Comparison of ENCODE assay signal across 26 cellular contexts in the genomic region with DNA sequence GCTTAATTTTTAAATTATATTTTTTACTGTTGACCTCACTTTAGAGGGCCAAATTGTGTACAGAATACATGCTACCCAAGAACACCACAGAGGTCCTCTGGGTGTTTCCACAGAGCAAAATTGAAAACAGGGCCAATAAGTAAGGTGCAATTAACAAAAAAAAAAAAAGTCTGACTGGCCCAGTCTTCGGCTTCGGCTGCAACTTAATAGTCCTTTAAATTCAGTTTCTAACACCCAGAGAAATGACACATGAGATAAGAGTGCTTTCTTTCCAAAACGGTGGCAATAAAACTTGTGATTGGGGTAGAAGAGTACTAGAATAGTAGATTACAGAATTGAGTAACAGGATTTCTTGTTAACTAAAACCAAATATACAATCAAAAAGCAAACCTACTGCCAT.
DNase-seq lines count a peak whose midpoint lies in the region; ATAC-seq, FAIRE-seq and TF ChIP-seq lines count a peak whose summit lies in the region.
"Had no signal": no experiment of that assay in that cellular context is flagged by ENCODE, and none has a peak within 500 bp of the region (broad histone marks: within the 10 kb centered on the region; RNA-seq: fewer than 3 reads in every experiment).

No MANE protein-coding gene starts in this region.

- peaks cover 47 to 87% (median 83%) of the 10 kb centered on the region in 3 donors for H3K4me1 Mint-ChIP-seq in CD8-positive, alpha-beta memory T cell
- H3K4me1 Mint-ChIP-seq in activated B cell treated with CpG ODN at 0.5 μM for 24 hours (peaks cover 78% of the 10 kb centered on the region), naive B cell (peaks cover 46 to 79% (median 77%) of the 10 kb centered on the region in 3 donors)

- H3K4me3 Mint-ChIP-seq in CD8-positive, alpha-beta memory T cell = peak overlapping the region in 1 of 7 donors; percentile 6
- H3K4me3 Mint-ChIP-seq in activated B cell treated with CpG ODN at 0.5 μM for 24 hours (peak overlapping the region; percentile 9), naive B cell (peak overlapping the region in 2 of 8 donors; percentile 35 to 67)

- H3K79me1 ChIP-seq in mesendoderm (ENCODE audit: low read length) = peaks cover 10% of the 10 kb centered on the region

- H3K4me3 ChIP-seq in CD8-positive, alpha-beta memory T cell (ENCODE audit: low read length) = no peak overlapping the region
- H3K4me3 ChIP-seq in HEK293 (ENCODE audit: low read depth, low read length) (no peak overlapping the region), coronary artery (no peak overlapping the region), small intestine (ENCODE audit: low read depth in 1 of 2, low read length in 2 of 2) (no peak overlapping the region), mesendoderm (ENCODE audit: low read length) (no peak overlapping the region)
- H3K4me3 ChIP-seq: adrenal gland, psoas muscle, skin epidermis, upper lobe of left lung had no signal

- DNase-seq in CD8-positive, alpha-beta memory T cell = no peak
- no peak for DNase-seq in activated B cell treated with CpG ODN at 0.5 μM for 24 hours
- DNase-seq in naive B cell = no peak
- no peak for DNase-seq in coronary artery (ENCODE audit: low spot score)
- DNase-seq in small intestine = no peak
- DNase-seq in mesendoderm = no peak
- DNase-seq in NCI-H2107 treated with DMSO at 0.1 percent for 48 hours (lab: John Stamatoyannopoulos, UW; ENCODE audit: unreplicated experiment) = no peak
- DNase-seq: activated CD4-positive, alpha-beta T cell treated with anti-CD3 and anti-CD28 coated beads for 48 hours; activated effector memory CD4-positive, alpha-beta T cell treated with anti-CD3 and anti-CD28 coated beads, Interleukin-2, amount 50 U/mL, for 16 hours; adrenal gland; DMS79; foreskin keratinocyte; hippocampal formation; Kasumi-1; NCI-H1105; NCI-H2081; NCI-H510A; psoas muscle; stimulated activated CD4-positive, alpha-beta T cell treated with anti-CD3 and anti-CD28 coated beads, Interleukin-2, amount 100 ng/mL, for 48 hours; SW 1271; upper lobe of left lung had no signal

- H3K27ac ChIP-seq in CD8-positive, alpha-beta memory T cell (ENCODE audit: low read depth, low read length) = peak overlapping the region; percentile 30
- no peak overlapping the region for H3K27ac ChIP-seq in HEK293 (ENCODE audit: extremely low read depth, low read depth, low read length)
- H3K27ac ChIP-seq in coronary artery = no peak overlapping the region
- H3K27ac ChIP-seq in small intestine (ENCODE audit: low read depth in 1 of 2, low read length in 1 of 2) = no peak overlapping the region
- no peak overlapping the region for H3K27ac ChIP-seq in mesendoderm (ENCODE audit: low read depth, low read length)
- H3K27ac ChIP-seq: adrenal gland, foreskin keratinocyte, psoas muscle, RWPE1, upper lobe of left lung had no signal

- no peak overlapping the region for H2BK15ac ChIP-seq in mesendoderm (replicated peaks; ENCODE audit: low read depth)

- WGBS in small intestine, 3 donors = 13 to 36% (median 19%) methylated on average over 3 of the region's 3 CpGs
- no CpG with 5 or more reads among the region's 3 CpGs for WGBS in mesendoderm (ENCODE audit: extremely low coverage, insufficient coverage, low lambda C conversion rate)

- no peak overlapping the region for H3K9ac ChIP-seq in mesendoderm (ENCODE audit: low read length)

- peaks cover 24% of the 10 kb centered on the region for H3K4me1 ChIP-seq in CD8-positive, alpha-beta memory T cell (ENCODE audit: insufficient read depth, low read length)
- H3K4me1 ChIP-seq in HEK293 (ENCODE audit: control insufficient read depth, insufficient read depth, low read length) (peaks cover 8% of the 10 kb centered on the region; the same call in 1 of the 2 replicates), small intestine (ENCODE audit: control insufficient read depth in 2 of 2, insufficient read depth in 1 of 2, low read depth in 1 of 2, low read length in 1 of 2) (peaks cover 0 to 17% of the 10 kb centered on the region in 2 donors), mesendoderm (ENCODE audit: control insufficient read depth, low read depth, low read length) (no peaks in the 10 kb centered on the region)

- ATAC-seq in activated B cell treated with CpG ODN at 0.5 μM for 24 hours (ENCODE audit: low read depth) = no peak
- no peak for ATAC-seq in naive B cell (ENCODE audit: low read depth in 2 of 2)
- ATAC-seq: foreskin keratinocyte had no signal

- no peak overlapping the region for H3K4me2 ChIP-seq in mesendoderm (ENCODE audit: low read length)

- no peaks in the 10 kb centered on the region for H3K27me3 ChIP-seq in CD8-positive, alpha-beta memory T cell (ENCODE audit: insufficient read depth, low read length, poor library complexity, severe bottlenecking)
- H3K27me3 ChIP-seq in small intestine (ENCODE audit: control insufficient read depth in 2 of 2, insufficient read depth in 2 of 2, low read length in 2 of 2) = no peaks in the 10 kb centered on the region
- H3K27me3 ChIP-seq in mesendoderm (ENCODE audit: insufficient read depth, low read length, poor library complexity) = no peaks in the 10 kb centered on the region
- H3K27me3 ChIP-seq: adrenal gland, foreskin keratinocyte, upper lobe of left lung had no signal

- no peak overlapping the region for H2BK120ac ChIP-seq in mesendoderm (ENCODE audit: low read depth, low read length)

- no peak overlapping the region for H2BK5ac ChIP-seq in mesendoderm (ENCODE audit: low read length)

- no peak overlapping the region for H2AK5ac ChIP-seq in mesendoderm (ENCODE audit: low read length)

- no peak overlapping the region for H4K8ac ChIP-seq in mesendoderm (ENCODE audit: low read depth, low read length)

- no peak overlapping the region for H3K4ac ChIP-seq in mesendoderm (ENCODE audit: low read depth, low read length)

- CTCF ChIA-PET in CD8-positive, alpha-beta memory T cell (lab: Charles Lee) = interaction anchor here (0.6 kb wide), 1 partner anchor 82 kb away, joined by 3 read pairs; no protein-coding TSS in a partner anchor
- CTCF ChIA-PET in HEK293 (lab: Yijun Ruan, JAX) (interaction anchor here (0.5 to 1.4 kb wide), 3 partner anchors 9 to 292 kb away, joined by 3 read pairs; no protein-coding TSS in a partner anchor), activated B cell treated with CpG ODN at 0.5 μM for 24 hours (lab: Charles Lee) (interaction anchor here (1.2 kb wide), 1 partner anchor 40 kb away, joined by 5 read pairs; no protein-coding TSS in a partner anchor)

- no peak overlapping the region for H3K23ac ChIP-seq in mesendoderm (ENCODE audit: low read length)

- peaks cover 53% of the 10 kb centered on the region for H3K79me2 ChIP-seq in mesendoderm (ENCODE audit: control insufficient read depth, insufficient read depth, low read length)

- no peak overlapping the region for H4K5ac ChIP-seq in mesendoderm (ENCODE audit: low read length)

- H3K9me3 ChIP-seq in CD8-positive, alpha-beta memory T cell (ENCODE audit: low read length) = no peaks in the 10 kb centered on the region
- no peaks in the 10 kb centered on the region for H3K9me3 ChIP-seq in HEK293 (ENCODE audit: control insufficient read depth, insufficient read depth, low read depth, low read length)
- H3K9me3 ChIP-seq in small intestine (ENCODE audit: control insufficient read depth, low read depth) = no peaks in the 10 kb centered on the region
- H3K9me3 ChIP-seq: adrenal gland, psoas muscle, upper lobe of left lung had no signal

- no peaks in the 10 kb centered on the region for H3K9me3 Mint-ChIP-seq in CD8-positive, alpha-beta memory T cell
- H3K9me3 Mint-ChIP-seq in activated B cell treated with CpG ODN at 0.5 μM for 24 hours (no peaks in the 10 kb centered on the region), naive B cell (no peaks in the 10 kb centered on the region)

- H3K27me3 Mint-ChIP-seq in CD8-positive, alpha-beta memory T cell = no peaks in the 10 kb centered on the region
- H3K27me3 Mint-ChIP-seq in activated B cell treated with CpG ODN at 0.5 μM for 24 hours = no peaks in the 10 kb centered on the region
- no peaks in the 10 kb centered on the region for H3K27me3 Mint-ChIP-seq in naive B cell

- POLR2A ChIA-PET in CD8-positive, alpha-beta memory T cell (lab: Charles Lee) = no interaction called here
- POLR2A ChIA-PET in HEK293 (lab: Yijun Ruan, JAX) (no interaction called here), activated B cell treated with CpG ODN at 0.5 μM for 24 hours (lab: Charles Lee) (interaction anchor here (0.6 to 1.7 kb wide), 3 partner anchors 33 to 363 kb away, joined by 3 to 11 read pairs (median 5); a partner anchor contains a TSS)

- H3K36me3 Mint-ChIP-seq in CD8-positive, alpha-beta memory T cell = no peaks in the 10 kb centered on the region
- H3K36me3 Mint-ChIP-seq in activated B cell treated with CpG ODN at 0.5 μM for 24 hours (ENCODE audit: low read depth) (no peaks in the 10 kb centered on the region), naive B cell (no peaks in the 10 kb centered on the region)

- intact Hi-C loops in activated B cell treated with CpG ODN at 0.5 μM for 24 hours (cut with micrococcal nuclease) = loop anchor here (2.0 to 5.0 kb wide), 3 partner anchors 21 to 81 kb away; a partner anchor contains a TSS

- H3K36me3 ChIP-seq in CD8-positive, alpha-beta memory T cell (ENCODE audit: insufficient read depth, low read length) = no peaks in the 10 kb centered on the region
- H3K36me3 ChIP-seq in HEK293 (ENCODE audit: control insufficient read depth in 2 of 2, insufficient read depth in 1 of 2, low read length in 2 of 2) (no peaks in the 10 kb centered on the region), small intestine (ENCODE audit: control insufficient read depth in 2 of 2, insufficient read depth in 2 of 2, low read length in 2 of 2) (no peaks in the 10 kb centered on the region), mesendoderm (ENCODE audit: control insufficient read depth, insufficient read depth, low read length) (no peaks in the 10 kb centered on the region)
- H3K36me3 ChIP-seq: adrenal gland, upper lobe of left lung had no signal

- H3K18ac ChIP-seq in mesendoderm (ENCODE audit: low read length) = no peak overlapping the region

- H3K56ac ChIP-seq in mesendoderm (ENCODE audit: low read length) = no peak overlapping the region

- FAIRE-seq in small intestine (lab: Jason Lieb, UNC) = no peak
- FAIRE-seq: bronchial epithelial cell, keratinocyte had no signal

- H3K27ac Mint-ChIP-seq in CD8-positive, alpha-beta memory T cell = peak overlapping the region in 1 of 8 donors; percentile 9
- H3K27ac Mint-ChIP-seq in activated B cell treated with CpG ODN at 0.5 μM for 24 hours (peak overlapping the region; percentile 80), naive B cell (peak overlapping the region in 4 of 6 donors; percentile 71 to 97 (median 82))

- TF ChIP-seq CTCF in HEK293 (tag by site-specific recombination; IDR thresholded peaks at IDR 0.05) (no peak), activated B cell treated with CpG ODN at 0.5 μM for 24 hours (IDR thresholded peaks at IDR 0.05) (no peak), coronary artery (IDR thresholded peaks at IDR 0.05) (no peak)

TF ChIP-seq in HEK293, 187 proteins besides CTCF, POLR2A, EP300 and RAD21 (continues in another document):
- TF ChIP-seq HOXD13 (CRISPR knock-in tag; IDR thresholded peaks at IDR 0.05; ENCODE audit: borderline replicate concordance) = no peak
- TF ChIP-seq ZNF394 (tag by site-specific recombination; IDR thresholded peaks at IDR 0.05; ENCODE audit: borderline replicate concordance) = no peak
- no peak for TF ChIP-seq ZNF521 (tag by site-specific recombination; IDR thresholded peaks at IDR 0.05)
